18 cellular contexts compared by ENCODE assay signal in genomic region chr11:17611049-17611448, GRCh38.
A peak's percentile ranks its signal among the peaks of the same experiment; 100 is the strongest.
DNase-seq lines count a peak whose midpoint lies in the region; ATAC-seq and TF ChIP-seq lines count a peak whose summit lies in the region.
"Had no signal": no experiment of that assay in that cellular context is flagged by ENCODE, and none has a peak within 500 bp of the region (broad histone marks: within the 10 kb centered on the region; RNA-seq: fewer than 3 reads in every experiment).

No MANE protein-coding gene starts in this region.

- H3K4me1 Mint-ChIP-seq in activated CD8-positive, alpha-beta memory T cell treated with anti-CD3 and anti-CD28 coated beads, Interleukin-2, amount 10 ng/mL, durations not matched to agents 7 days and 5 days: no peaks in the 10 kb centered on the region
- H3K4me1 Mint-ChIP-seq in endothelial cell (ENCODE audit: unreplicated experiment): no peaks in the 10 kb centered on the region
- H3K4me1 Mint-ChIP-seq: CD8-positive, alpha-beta memory T cell had no signal

- peak; percentile 26 for DNase-seq in activated CD8-positive, alpha-beta memory T cell treated with anti-CD3 and anti-CD28 coated beads, Interleukin-2, amount 10 ng/mL, durations not matched to agents 7 days and 5 days
- DNase-seq in activated CD8-positive, alpha-beta memory T cell treated with anti-CD3 and anti-CD28 coated beads, Interleukin-2, amount 50 U/mL, for 4 hours: no peak
- peak; percentile 32 for DNase-seq in H7
- DNase-seq in endothelial cell (ENCODE audit: low spot score): no peak
- peak; percentile 4 for DNase-seq in stimulated activated CD8-positive, alpha-beta memory T cell treated with anti-CD3 and anti-CD28 coated beads, Interleukin-4, amount 100 ng/mL, for 48 hours
- DNase-seq in effector CD8-positive, alpha-beta T cell (lab: John Stamatoyannopoulos, UW): no peak
- DNase-seq: CD8-positive, alpha-beta memory T cell; H9; IMR-90; NCI-H1417 treated with DMSO at 0.1 percent for 48 hours; NCI-H187 treated with DMSO at 0.1 percent for 48 hours; NCI-H2227 treated with DMSO at 0.1 percent for 48 hours; NCI-H510A treated with DMSO at 0.1 percent for 48 hours; NCI-H82; RPMI8226; SIG-M5 had no signal

- no peak overlapping the region for H3K4me3 Mint-ChIP-seq in activated CD8-positive, alpha-beta memory T cell treated with anti-CD3 and anti-CD28 coated beads, Interleukin-2, amount 10 ng/mL, durations not matched to agents 7 days and 5 days
- H3K4me3 Mint-ChIP-seq in endothelial cell (ENCODE audit: unreplicated experiment): peak overlapping the region; percentile 47
- H3K4me3 Mint-ChIP-seq: CD8-positive, alpha-beta memory T cell; H9 had no signal

- H3K4me3 ChIP-seq in H7 (ENCODE audit: insufficient read depth, low read depth, low read length): no peak overlapping the region

- H3K36me3 ChIP-seq in H7 (replicated peaks; ENCODE audit: control insufficient read depth, insufficient read depth, low read length): no peaks in the 10 kb centered on the region

- CTCF ChIA-PET in activated CD8-positive, alpha-beta memory T cell treated with anti-CD3 and anti-CD28 coated beads, Interleukin-2, amount 10 ng/mL, durations not matched to agents 7 days and 5 days (lab: Charles Lee): no interaction called here

- no peaks in the 10 kb centered on the region for H3K27me3 ChIP-seq in H7 (ENCODE audit: control insufficient read depth, insufficient read depth, low read length)

- no peak for TF ChIP-seq CTCF in endothelial cell (IDR thresholded peaks at IDR 0.05; ENCODE audit: unreplicated experiment)

- H3K9me3 Mint-ChIP-seq in activated CD8-positive, alpha-beta memory T cell treated with anti-CD3 and anti-CD28 coated beads, Interleukin-2, amount 10 ng/mL, durations not matched to agents 7 days and 5 days (ENCODE audit: low read depth): no peaks in the 10 kb centered on the region
- no peaks in the 10 kb centered on the region for H3K9me3 Mint-ChIP-seq in endothelial cell (ENCODE audit: unreplicated experiment)
- H3K9me3 Mint-ChIP-seq: CD8-positive, alpha-beta memory T cell; H9 had no signal

- no peak overlapping the region for H3K27ac Mint-ChIP-seq in activated CD8-positive, alpha-beta memory T cell treated with anti-CD3 and anti-CD28 coated beads, Interleukin-2, amount 10 ng/mL, durations not matched to agents 7 days and 5 days
- no peak overlapping the region for H3K27ac Mint-ChIP-seq in endothelial cell (ENCODE audit: unreplicated experiment)
- H3K27ac Mint-ChIP-seq: CD8-positive, alpha-beta memory T cell had no signal

- H3K27me3 Mint-ChIP-seq in activated CD8-positive, alpha-beta memory T cell treated with anti-CD3 and anti-CD28 coated beads, Interleukin-2, amount 10 ng/mL, durations not matched to agents 7 days and 5 days: peaks cover 8% of the 10 kb centered on the region
- peaks cover 18% of the 10 kb centered on the region for H3K27me3 Mint-ChIP-seq in endothelial cell (ENCODE audit: unreplicated experiment)

- ATAC-seq in activated CD8-positive, alpha-beta memory T cell treated with anti-CD3 and anti-CD28 coated beads, Interleukin-2, amount 10 ng/mL, durations not matched to agents 7 days and 5 days: no peak
- ATAC-seq in HG02623 (IDR thresholded peaks at IDR 0.05; ENCODE audit: unreplicated experiment) (no peak), GM21737 (IDR thresholded peaks at IDR 0.05; ENCODE audit: unreplicated experiment) (no peak)

- no peaks in the 10 kb centered on the region for H3K36me3 Mint-ChIP-seq in activated CD8-positive, alpha-beta memory T cell treated with anti-CD3 and anti-CD28 coated beads, Interleukin-2, amount 10 ng/mL, durations not matched to agents 7 days and 5 days
- peaks cover 3% of the 10 kb centered on the region for H3K36me3 Mint-ChIP-seq in endothelial cell (ENCODE audit: low read depth, unreplicated experiment)
- H3K36me3 Mint-ChIP-seq: CD8-positive, alpha-beta memory T cell had no signal

Comparison
In these comparisons a context has a peak if more than half of its experiments do, and no peak if none do; other contexts are left out.
1. DNase-seq: peak in activated CD8-positive, alpha-beta memory T cell treated with anti-CD3 and anti-CD28 coated beads, Interleukin-2, amount 10 ng/mL, durations not matched to agents 7 days and 5 days (single experiment), H7 (single experiment) and stimulated activated CD8-positive, alpha-beta memory T cell treated with anti-CD3 and anti-CD28 coated beads, Interleukin-4, amount 100 ng/mL, for 48 hours (single experiment); none in activated CD8-positive, alpha-beta memory T cell treated with anti-CD3 and anti-CD28 coated beads, Interleukin-2, amount 50 U/mL, for 4 hours (single experiment), endothelial cell (single experiment) and effector CD8-positive, alpha-beta T cell (single experiment).